Comparison of ENCODE assay signal across 21 cellular contexts in the genomic region with DNA sequence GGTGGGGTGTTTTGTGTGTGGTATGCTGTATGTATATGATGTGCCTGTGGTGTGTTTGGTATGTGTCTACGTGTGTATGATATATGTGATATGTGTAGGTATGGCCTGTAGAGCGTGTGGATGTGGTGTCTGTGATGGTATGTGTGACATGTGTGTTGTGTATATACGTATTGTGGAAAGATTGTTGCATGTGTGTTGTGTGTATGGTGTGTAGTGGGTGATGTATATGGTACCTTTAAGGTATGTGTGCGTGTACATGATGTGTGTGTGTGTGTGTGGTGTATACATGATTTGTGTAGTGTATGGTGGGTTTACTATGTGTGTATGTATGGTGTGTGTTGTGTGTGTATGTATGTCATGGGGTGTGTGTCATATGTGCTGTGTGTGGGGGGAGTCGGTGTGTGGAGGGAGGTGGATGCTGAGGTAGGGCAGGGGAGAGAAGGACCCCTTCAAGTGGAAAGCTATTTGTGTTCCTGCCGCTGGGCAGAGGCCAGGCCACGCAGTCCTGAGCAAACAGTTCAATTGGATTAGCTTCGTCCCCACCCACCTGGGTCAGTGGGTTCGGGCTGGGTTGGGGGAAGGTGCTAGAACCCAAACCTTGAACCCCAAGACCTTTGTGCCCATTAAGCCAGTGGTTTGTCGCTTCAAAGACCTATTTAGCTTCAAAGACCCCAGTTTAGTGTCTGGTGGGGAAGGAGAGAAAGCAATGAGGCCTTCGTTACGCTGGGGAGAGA. TPM values are rescaled to one million over a fixed set of nuclear protein-coding genes. Genes with fewer than 3 reads are reported as not detected.
DNase-seq lines count a peak whose midpoint lies in the region; ATAC-seq, FAIRE-seq and TF ChIP-seq lines count a peak whose summit lies in the region.
"Had no signal": no experiment of that assay in that cellular context is flagged by ENCODE, and none has a peak within 500 bp of the region (broad histone marks: within the 10 kb centered on the region; RNA-seq: fewer than 3 reads in every experiment).

No MANE protein-coding gene starts in this region.

- H3K9me3 ChIP-seq in right lobe of liver (no peaks in the 10 kb centered on the region), suprapubic skin (no peaks in the 10 kb centered on the region)
- H3K9me3 ChIP-seq: BLaER1 treated with 17β-estradiol and CSF1 and Interleukin-3, amounts not matched to agents 10 nM and 100 nM; MG63 had no signal

- H3K36me3 Mint-ChIP-seq in activated CD4-positive, alpha-beta memory T cell treated with anti-CD3 and anti-CD28 coated beads, Interleukin-2, amount 10 ng/mL, durations not matched to agents 7 days and 5 days (ENCODE audit: low read depth): no peaks in the 10 kb centered on the region

- CTCF ChIA-PET in activated CD4-positive, alpha-beta memory T cell treated with anti-CD3 and anti-CD28 coated beads, Interleukin-2, amount 10 ng/mL, durations not matched to agents 7 days and 5 days (lab: Charles Lee): interaction anchor here (1.4 kb wide), 1 partner anchor 14 kb away, joined by 7 read pairs; no protein-coding TSS in a partner anchor

- TF ChIP-seq CTCF in C4-2B (conservative IDR thresholded peaks at IDR 0.05): no peak
- TF ChIP-seq CTCF in bronchial epithelial cell (IDR thresholded peaks at IDR 0.05; ENCODE audit: insufficient read depth, low read length, severe bottlenecking): no peak
- TF ChIP-seq CTCF in right lobe of liver (IDR thresholded peaks at IDR 0.05): no peak
- no peak for TF ChIP-seq CTCF in suprapubic skin (IDR thresholded peaks at IDR 0.05)

- H3K27ac ChIP-seq in C4-2B: peak overlapping the region; percentile 81
- no peak overlapping the region for H3K27ac ChIP-seq in right lobe of liver
- no peak overlapping the region for H3K27ac ChIP-seq in suprapubic skin
- H3K27ac ChIP-seq: BLaER1 treated with 17β-estradiol and CSF1 and Interleukin-3, amounts not matched to agents 10 nM and 100 nM had no signal

- FAIRE-seq in bronchial epithelial cell (lab: Jason Lieb, UNC): peak; percentile 89
- FAIRE-seq: A204.1, GM12891, GM18507 had no signal

- no peak for ATAC-seq in right lobe of liver
- ATAC-seq: GM23338 had no signal

- H3K27me3 ChIP-seq in bronchial epithelial cell (ENCODE audit: control insufficient read depth, insufficient read depth, low read length) (peaks cover 6% of the 10 kb centered on the region), right lobe of liver (no peaks in the 10 kb centered on the region), suprapubic skin (no peaks in the 10 kb centered on the region)
- H3K27me3 ChIP-seq: BLaER1 treated with 17β-estradiol and CSF1 and Interleukin-3, amounts not matched to agents 10 nM and 100 nM; MG63 had no signal

- TF ChIP-seq POLR2A in right lobe of liver (IDR thresholded peaks at IDR 0.05) (no peak), suprapubic skin (IDR thresholded peaks at IDR 0.05) (no peak)

- no peaks in the 10 kb centered on the region for H3K36me3 ChIP-seq in bronchial epithelial cell (ENCODE audit: control insufficient read depth, insufficient read depth, low read length)
- no peaks in the 10 kb centered on the region for H3K36me3 ChIP-seq in right lobe of liver
- no peaks in the 10 kb centered on the region for H3K36me3 ChIP-seq in suprapubic skin
- H3K36me3 ChIP-seq: BLaER1 treated with 17β-estradiol and CSF1 and Interleukin-3, amounts not matched to agents 10 nM and 100 nM; MG63 had no signal

- intact Hi-C loops in right lobe of liver (cut with DNase I): no loop called here

- no peak overlapping the region for H3K4me3 ChIP-seq in bronchial epithelial cell (ENCODE audit: low read depth, low read length)
- H3K4me3 ChIP-seq in right lobe of liver: no peak overlapping the region
- no peak overlapping the region for H3K4me3 ChIP-seq in suprapubic skin
- H3K4me3 ChIP-seq: BLaER1 treated with 17β-estradiol and CSF1 and Interleukin-3, amounts not matched to agents 10 nM and 100 nM; GM23338; MG63 had no signal

- DNase-seq in bronchial epithelial cell (ENCODE audit: low read depth) (no peak), right lobe of liver (peak in 2 of 3 donors; percentile 7 to 30), suprapubic skin (ENCODE audit: low spot score in 2 of 2) (peak; percentile 49 to 72), NCI-H2171 (lab: John Stamatoyannopoulos, UW) (no peak), NCI-H128 (lab: John Stamatoyannopoulos, UW; ENCODE audit: unreplicated experiment) (no peak)
- DNase-seq in activated CD4-positive, alpha-beta T cell treated with anti-CD3 and anti-CD28 coated beads, Interleukin-2, amount 50 U/mL, for 1 hour: no peak
- no peak for DNase-seq in activated CD4-positive, alpha-beta memory T cell treated with anti-CD3 and anti-CD28 coated beads, Interleukin-2, amount 10 ng/mL, durations not matched to agents 7 days and 5 days
- DNase-seq: GF-D8, Karpas-422, MG63, NCI-H1092 treated with DMSO at 0.1 percent for 48 hours, NCI-H1694, NCI-H226, NCI-H524 treated with DMSO at 0.1 percent for 48 hours had no signal

- H3K4me1 Mint-ChIP-seq in activated CD4-positive, alpha-beta memory T cell treated with anti-CD3 and anti-CD28 coated beads, Interleukin-2, amount 10 ng/mL, durations not matched to agents 7 days and 5 days: no peaks in the 10 kb centered on the region

- 68% methylated on average over 6 of the region's 12 CpGs for WGBS in right lobe of liver (ENCODE audit: insufficient coverage, low coverage, low lambda C conversion rate, missing lambda C conversion rate)
- WGBS in suprapubic skin: 89% methylated on average over 12 of the region's 12 CpGs

- peaks cover 6% of the 10 kb centered on the region for H3K27me3 Mint-ChIP-seq in activated CD4-positive, alpha-beta memory T cell treated with anti-CD3 and anti-CD28 coated beads, Interleukin-2, amount 10 ng/mL, durations not matched to agents 7 days and 5 days

- peaks cover 5% of the 10 kb centered on the region for H3K9me3 Mint-ChIP-seq in activated CD4-positive, alpha-beta memory T cell treated with anti-CD3 and anti-CD28 coated beads, Interleukin-2, amount 10 ng/mL, durations not matched to agents 7 days and 5 days

- POLR2A ChIA-PET in activated CD4-positive, alpha-beta memory T cell treated with anti-CD3 and anti-CD28 coated beads, Interleukin-2, amount 10 ng/mL, durations not matched to agents 7 days and 5 days (lab: Charles Lee): no interaction called here

- TF ChIP-seq EP300 in suprapubic skin (IDR thresholded peaks at IDR 0.05): no peak

- no peaks in the 10 kb centered on the region for H3K4me1 ChIP-seq in right lobe of liver
- peaks cover 26% of the 10 kb centered on the region for H3K4me1 ChIP-seq in suprapubic skin

- H3K27ac Mint-ChIP-seq in activated CD4-positive, alpha-beta memory T cell treated with anti-CD3 and anti-CD28 coated beads, Interleukin-2, amount 10 ng/mL, durations not matched to agents 7 days and 5 days: no peak overlapping the region
- H3K27ac Mint-ChIP-seq: GM23338 had no signal

- no peak overlapping the region for H3K4me3 Mint-ChIP-seq in activated CD4-positive, alpha-beta memory T cell treated with anti-CD3 and anti-CD28 coated beads, Interleukin-2, amount 10 ng/mL, durations not matched to agents 7 days and 5 days
- H3K4me3 Mint-ChIP-seq: GM23338 had no signal

RNA-seq across cellular contexts. Expression of gene TRPV6, which starts 1.9 kb away (rescaled TPM):
- total RNA-seq in bronchial epithelial cell (under 0.01 and 0.26 TPM in 2 replicates), right lobe of liver (1 to 10 TPM in 2 of 6 experiments, under 1 TPM in 4; 0.06 to 1.5 (median 0.75) TPM), suprapubic skin (10 to 100 TPM in 3 of 4 donors, 1 to 10 TPM in 1; 7.5 to 34.8 (median 15.0) TPM)
- not detected for total RNA-seq in activated CD4-positive, alpha-beta memory T cell treated with anti-CD3 and anti-CD28 coated beads, Interleukin-2, amount 10 ng/mL, durations not matched to agents 7 days and 5 days
- total RNA-seq: Daoy had no signal

RNA-seq across cellular contexts. Expression of gene EPHB6, which starts 32.6 kb away (rescaled TPM):
- under 0.01 and 0.77 TPM in 2 replicates for total RNA-seq in bronchial epithelial cell
- 1 to 10 TPM; 1.5 to 6.1 (median 3.2) TPM for total RNA-seq in right lobe of liver
- total RNA-seq in suprapubic skin: 100 to 1,000 TPM; 207 to 299 (median 258) TPM
- total RNA-seq in activated CD4-positive, alpha-beta memory T cell treated with anti-CD3 and anti-CD28 coated beads, Interleukin-2, amount 10 ng/mL, durations not matched to agents 7 days and 5 days: 1 to 10 TPM; 5.7 to 7.0 TPM

RNA-seq across cellular contexts. Expression of gene TRPV5, which starts 46.1 kb away (rescaled TPM):
- total RNA-seq in bronchial epithelial cell: under 0.01 TPM in 1 of 2 replicates, not detected in the other
- total RNA-seq in right lobe of liver: not detected
- total RNA-seq in suprapubic skin: not detected
- not detected for total RNA-seq in activated CD4-positive, alpha-beta memory T cell treated with anti-CD3 and anti-CD28 coated beads, Interleukin-2, amount 10 ng/mL, durations not matched to agents 7 days and 5 days
- total RNA-seq: GM23338 had no signal

RNA-seq across cellular contexts. Expression of gene LLCFC1, which starts 51.8 kb away (rescaled TPM):
- not detected in 2 replicates for total RNA-seq in bronchial epithelial cell
- not detected for total RNA-seq in right lobe of liver
- total RNA-seq in suprapubic skin: not detected
- not detected for total RNA-seq in activated CD4-positive, alpha-beta memory T cell treated with anti-CD3 and anti-CD28 coated beads, Interleukin-2, amount 10 ng/mL, durations not matched to agents 7 days and 5 days
- total RNA-seq: Daoy, GM23338 had no signal

Comparison
In these comparisons a context has a peak if more than half of its experiments do, and no peak if none do; other contexts are left out.
1. DNase-seq: peak in right lobe of liver (2 of 3) and suprapubic skin (2 of 2); none in bronchial epithelial cell (single experiment), activated CD4-positive, alpha-beta T cell treated with anti-CD3 and anti-CD28 coated beads, Interleukin-2, amount 50 U/mL, for 1 hour (single experiment), activated CD4-positive, alpha-beta memory T cell treated with anti-CD3 and anti-CD28 coated beads, Interleukin-2, amount 10 ng/mL, durations not matched to agents 7 days and 5 days (single experiment), NCI-H2171 (single experiment) and NCI-H128 (single experiment).
2. RNA of gene EPHB6, which starts 32.6 kb away (total RNA-seq): 207 to 299 TPM in suprapubic skin; 5.7 to 7.0 TPM in activated CD4-positive, alpha-beta memory T cell treated with anti-CD3 and anti-CD28 coated beads, Interleukin-2, amount 10 ng/mL, durations not matched to agents 7 days and 5 days, 1.5 to 6.1 TPM in right lobe of liver and under 0.01 to 0.77 TPM in bronchial epithelial cell; every median in the first group is over 10 times any median in the second.